ENCODE assay signal across 8 cellular contexts in the genomic region with DNA sequence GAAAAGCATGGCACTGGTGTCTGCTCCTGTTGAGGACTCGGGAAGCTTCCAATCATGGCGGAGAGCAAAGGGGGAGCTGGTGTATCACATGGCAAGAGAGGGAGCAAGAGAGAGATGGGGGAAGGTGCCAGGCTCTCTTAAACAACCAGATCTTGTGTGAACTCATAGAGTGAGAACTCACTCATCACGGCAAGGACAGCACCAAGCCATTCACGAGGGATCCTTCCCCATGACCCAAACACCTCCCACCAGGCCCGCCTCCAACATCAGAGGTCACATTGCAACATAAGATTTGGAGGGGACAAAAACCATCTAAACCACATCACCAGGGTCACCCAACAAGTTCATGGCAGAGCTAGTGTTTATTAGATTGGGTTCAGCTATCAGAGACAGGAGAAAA.
"Had no signal": no experiment of that assay in that cellular context is flagged by ENCODE, and none has a peak within 500 bp of the region (broad histone marks: within the 10 kb centered on the region; RNA-seq: fewer than 3 reads in every experiment).

No MANE protein-coding gene starts in this region.

- ATAC-seq: GM23338 had no signal

- H2AFZ ChIP-seq: GM23338 had no signal

- H3K4me3 ChIP-seq: GM23338 had no signal

- H3K27ac Mint-ChIP-seq: GM23338, H9 had no signal

- H3K4me2 ChIP-seq: GM23338 had no signal

- H3K4me3 Mint-ChIP-seq: GM23338, H9 had no signal

- FAIRE-seq: H1, H54, HTR-8/SVneo had no signal

- DNase-seq: H9, HCEC 1CT, IMR-90, KBM-7 had no signal
